In genomic region chr10:96721207-96721572, GRCh38 we compare ENCODE assay signal across 9 cellular contexts. TPM values are rescaled to one million over a fixed set of nuclear protein-coding genes. Genes with fewer than 3 reads are reported as not detected.
DNase-seq lines count a peak whose midpoint lies in the region; ATAC-seq and TF ChIP-seq lines count a peak whose summit lies in the region.
"Had no signal": no experiment of that assay in that cellular context is flagged by ENCODE, and none has a peak within 500 bp of the region (broad histone marks: within the 10 kb centered on the region; RNA-seq: fewer than 3 reads in every experiment).

No MANE protein-coding gene starts in this region.

- peaks cover 3% of the 10 kb centered on the region for H3K36me3 Mint-ChIP-seq in activated CD8-positive, alpha-beta memory T cell treated with anti-CD3 and anti-CD28 coated beads, Interleukin-2, amount 10 ng/mL, durations not matched to agents 7 days and 5 days
- H3K36me3 Mint-ChIP-seq in endothelial cell (ENCODE audit: low read depth, unreplicated experiment) = no peaks in the 10 kb centered on the region
- H3K36me3 Mint-ChIP-seq in stimulated activated memory B cell treated with anti-CD40 and anti-IgM and Interleukin-4, amounts not matched to agents 10 μg/mL and 1 μg/mL and 100 μg/mL, for 72 hours = peaks cover 7% of the 10 kb centered on the region

- H3K27me3 Mint-ChIP-seq in activated CD8-positive, alpha-beta memory T cell treated with anti-CD3 and anti-CD28 coated beads, Interleukin-2, amount 10 ng/mL, durations not matched to agents 7 days and 5 days = no peaks in the 10 kb centered on the region
- peaks cover 7% of the 10 kb centered on the region for H3K27me3 Mint-ChIP-seq in endothelial cell (ENCODE audit: unreplicated experiment)
- H3K27me3 Mint-ChIP-seq in stimulated activated memory B cell treated with anti-CD40 and anti-IgM and Interleukin-4, amounts not matched to agents 10 μg/mL and 1 μg/mL and 100 μg/mL, for 72 hours = no peaks in the 10 kb centered on the region

- H3K4me3 Mint-ChIP-seq in activated CD8-positive, alpha-beta memory T cell treated with anti-CD3 and anti-CD28 coated beads, Interleukin-2, amount 10 ng/mL, durations not matched to agents 7 days and 5 days = peak overlapping the region; percentile 72
- H3K4me3 Mint-ChIP-seq in endothelial cell (ENCODE audit: unreplicated experiment) = peak overlapping the region; percentile 85
- H3K4me3 Mint-ChIP-seq in stimulated activated memory B cell treated with anti-CD40 and anti-IgM and Interleukin-4, amounts not matched to agents 10 μg/mL and 1 μg/mL and 100 μg/mL, for 72 hours = peak overlapping the region; percentile 81

- no peak overlapping the region for H3K9ac ChIP-seq in NT2/D1 (ENCODE audit: insufficient read length, low read depth)

- no peaks in the 10 kb centered on the region for H3K36me3 ChIP-seq in NT2/D1 (ENCODE audit: insufficient read depth, insufficient read length, low read length)

- H3K27ac Mint-ChIP-seq in activated CD8-positive, alpha-beta memory T cell treated with anti-CD3 and anti-CD28 coated beads, Interleukin-2, amount 10 ng/mL, durations not matched to agents 7 days and 5 days = peak overlapping the region; percentile 79
- H3K27ac Mint-ChIP-seq in endothelial cell (ENCODE audit: unreplicated experiment) = no peak overlapping the region
- peak overlapping the region; percentile 94 for H3K27ac Mint-ChIP-seq in stimulated activated memory B cell treated with anti-CD40 and anti-IgM and Interleukin-4, amounts not matched to agents 10 μg/mL and 1 μg/mL and 100 μg/mL, for 72 hours

- H3K4me3 ChIP-seq in NT2/D1 (ENCODE audit: insufficient read length, low read depth) = peak overlapping the region; percentile 66

- peaks cover 39% of the 10 kb centered on the region for H3K4me1 Mint-ChIP-seq in activated CD8-positive, alpha-beta memory T cell treated with anti-CD3 and anti-CD28 coated beads, Interleukin-2, amount 10 ng/mL, durations not matched to agents 7 days and 5 days
- H3K4me1 Mint-ChIP-seq in endothelial cell (ENCODE audit: unreplicated experiment) = peaks cover 21% of the 10 kb centered on the region
- peaks cover 54% of the 10 kb centered on the region for H3K4me1 Mint-ChIP-seq in stimulated activated memory B cell treated with anti-CD40 and anti-IgM and Interleukin-4, amounts not matched to agents 10 μg/mL and 1 μg/mL and 100 μg/mL, for 72 hours

- DNase-seq in activated CD8-positive, alpha-beta memory T cell treated with anti-CD3 and anti-CD28 coated beads, Interleukin-2, amount 10 ng/mL, durations not matched to agents 7 days and 5 days = no peak
- DNase-seq in activated CD8-positive, alpha-beta memory T cell treated with anti-CD3 and anti-CD28 coated beads for 24 hours = no peak
- DNase-seq in NT2/D1 (ENCODE audit: low read depth, low spot score) = no peak
- no peak for DNase-seq in endothelial cell (ENCODE audit: low spot score)
- no peak for DNase-seq in substantia nigra (lab: John Stamatoyannopoulos, UW)
- no peak for DNase-seq in stimulated activated CD4-positive, alpha-beta T cell treated with anti-CD3 and anti-CD28 coated beads, Interleukin-12 subunit alpha, Interleukin-12 subunit beta, amount 100 ng/mL, for 4 hours

- H3K27ac ChIP-seq in substantia nigra (ENCODE audit: low read depth, low read length, poor library complexity, severe bottlenecking) = no peak overlapping the region
- H3K27ac ChIP-seq: epithelial cell of prostate had no signal

- CTCF ChIA-PET in activated CD8-positive, alpha-beta memory T cell treated with anti-CD3 and anti-CD28 coated beads, Interleukin-2, amount 10 ng/mL, durations not matched to agents 7 days and 5 days (lab: Charles Lee) = interaction anchor here (0.7 to 2.5 kb wide), 4 partner anchors 67 to 324 kb away, joined by 3 to 18 read pairs (median 3); no protein-coding TSS in a partner anchor

- ATAC-seq in activated CD8-positive, alpha-beta memory T cell treated with anti-CD3 and anti-CD28 coated beads, Interleukin-2, amount 10 ng/mL, durations not matched to agents 7 days and 5 days = no peak
- ATAC-seq in stimulated activated memory B cell treated with anti-CD40 and anti-IgM and Interleukin-4, amounts not matched to agents 10 μg/mL and 1 μg/mL and 100 μg/mL, for 72 hours = no peak
- ATAC-seq in HG02884 (IDR thresholded peaks at IDR 0.05; ENCODE audit: unreplicated experiment) = no peak

- TF ChIP-seq CTCF in endothelial cell (IDR thresholded peaks at IDR 0.05; ENCODE audit: unreplicated experiment) = no peak

- no peaks in the 10 kb centered on the region for H3K4me1 ChIP-seq in NT2/D1 (ENCODE audit: insufficient read depth, insufficient read length)

- H3K9me3 Mint-ChIP-seq in activated CD8-positive, alpha-beta memory T cell treated with anti-CD3 and anti-CD28 coated beads, Interleukin-2, amount 10 ng/mL, durations not matched to agents 7 days and 5 days (ENCODE audit: low read depth) = no peaks in the 10 kb centered on the region
- no peaks in the 10 kb centered on the region for H3K9me3 Mint-ChIP-seq in endothelial cell (ENCODE audit: unreplicated experiment)
- H3K9me3 Mint-ChIP-seq in stimulated activated memory B cell treated with anti-CD40 and anti-IgM and Interleukin-4, amounts not matched to agents 10 μg/mL and 1 μg/mL and 100 μg/mL, for 72 hours = no peaks in the 10 kb centered on the region

- peaks cover 19% of the 10 kb centered on the region for H3K27me3 ChIP-seq in NT2/D1 (ENCODE audit: insufficient read depth, insufficient read length)

- H3K9me3 ChIP-seq in NT2/D1 (ENCODE audit: insufficient read depth, low read length) = no peaks in the 10 kb centered on the region

RNA-seq across cellular contexts. Expression of gene PIK3AP1, which starts 0.9 kb away (rescaled TPM):
- total RNA-seq in activated CD8-positive, alpha-beta memory T cell treated with anti-CD3 and anti-CD28 coated beads, Interleukin-2, amount 10 ng/mL, durations not matched to agents 7 days and 5 days = 10 to 100 TPM in 1 of 2 experiments, 1 to 10 TPM in 1; 8.7 to 11.5 TPM
- 9.0 TPM for total RNA-seq in endothelial cell (ENCODE audit: unreplicated experiment)
